ENCODE assay signal across 1 cellular context in the genomic region with DNA sequence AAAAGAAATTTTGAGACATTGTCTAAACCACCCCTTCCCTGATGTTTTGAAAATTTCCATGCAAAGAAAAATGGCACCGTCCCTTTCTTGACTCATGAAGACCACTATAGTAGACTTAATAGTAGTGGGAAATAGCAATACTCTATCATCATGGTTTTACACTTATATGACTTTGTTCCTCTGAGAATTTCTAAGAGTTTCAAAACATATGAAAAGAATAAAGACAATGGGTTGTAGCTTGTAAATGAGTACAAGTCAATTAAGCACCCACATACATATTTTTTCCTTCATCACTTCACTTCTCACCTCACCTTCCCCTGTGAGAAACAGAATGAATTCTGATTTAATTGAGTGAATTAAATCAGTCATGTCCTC.
TF ChIP-seq lines count a peak whose summit lies in the region.

No MANE protein-coding gene starts in this region.

TF ChIP-seq in HEK293, 187 proteins besides CTCF, POLR2A, EP300 and RAD21 (continued from another document):
- TF ChIP-seq, protein P1, sequence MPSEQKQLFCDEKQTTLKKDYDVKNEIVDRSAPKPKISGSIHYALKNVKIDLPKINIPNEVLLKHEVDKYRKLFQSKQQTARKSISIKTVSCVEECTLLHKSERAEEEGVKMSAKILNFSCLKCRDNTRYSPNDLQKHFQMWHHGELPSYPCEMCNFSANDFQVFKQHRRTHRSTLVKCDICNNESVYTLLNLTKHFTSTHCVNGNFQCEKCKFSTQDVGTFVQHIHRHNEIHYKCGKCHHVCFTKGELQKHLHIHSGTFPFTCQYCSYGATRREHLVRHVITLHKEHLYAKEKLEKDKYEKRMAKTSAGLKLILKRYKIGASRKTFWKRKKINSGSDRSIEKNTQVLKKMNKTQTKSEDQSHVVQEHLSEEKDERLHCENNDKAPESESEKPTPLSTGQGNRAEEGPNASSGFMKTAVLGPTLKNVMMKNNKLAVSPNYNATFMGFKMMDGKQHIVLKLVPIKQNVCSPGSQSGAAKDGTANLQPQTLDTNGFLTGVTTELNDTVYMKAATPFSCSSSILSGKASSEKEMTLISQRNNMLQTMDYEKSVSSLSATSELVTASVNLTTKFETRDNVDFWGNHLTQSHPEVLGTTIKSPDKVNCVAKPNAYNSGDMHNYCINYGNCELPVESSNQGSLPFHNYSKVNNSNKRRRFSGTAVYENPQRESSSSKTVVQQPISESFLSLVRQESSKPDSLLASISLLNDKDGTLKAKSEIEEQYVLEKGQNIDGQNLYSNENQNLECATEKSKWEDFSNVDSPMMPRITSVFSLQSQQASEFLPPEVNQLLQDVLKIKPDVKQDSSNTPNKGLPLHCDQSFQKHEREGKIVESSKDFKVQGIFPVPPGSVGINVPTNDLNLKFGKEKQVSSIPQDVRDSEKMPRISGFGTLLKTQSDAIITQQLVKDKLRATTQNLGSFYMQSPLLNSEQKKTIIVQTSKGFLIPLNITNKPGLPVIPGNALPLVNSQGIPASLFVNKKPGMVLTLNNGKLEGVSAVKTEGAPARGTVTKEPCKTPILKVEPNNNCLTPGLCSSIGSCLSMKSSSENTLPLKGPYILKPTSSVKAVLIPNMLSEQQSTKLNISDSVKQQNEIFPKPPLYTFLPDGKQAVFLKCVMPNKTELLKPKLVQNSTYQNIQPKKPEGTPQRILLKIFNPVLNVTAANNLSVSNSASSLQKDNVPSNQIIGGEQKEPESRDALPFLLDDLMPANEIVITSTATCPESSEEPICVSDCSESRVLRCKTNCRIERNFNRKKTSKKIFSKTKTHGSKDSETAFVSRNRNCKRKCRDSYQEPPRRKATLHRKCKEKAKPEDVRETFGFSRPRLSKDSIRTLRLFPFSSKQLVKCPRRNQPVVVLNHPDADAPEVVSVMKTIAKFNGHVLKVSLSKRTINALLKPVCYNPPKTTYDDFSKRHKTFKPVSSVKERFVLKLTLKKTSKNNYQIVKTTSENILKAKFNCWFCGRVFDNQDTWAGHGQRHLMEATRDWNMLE (tag by site-specific recombination; conservative IDR thresholded peaks at IDR 0.05; ENCODE audit: low read depth), result 0 out of 2 replicates have a peak, but pooled peaks have one; percentile 3
- TF ChIP-seq PRDM10 (tag by site-specific recombination; IDR thresholded peaks at IDR 0.05) (0 out of 2 replicates have a peak, but pooled peaks have one; percentile 30), OSR2 (tag by site-specific recombination; IDR thresholded peaks at IDR 0.05) (no peak)
